Comparison of ENCODE assay signal across 19 cellular contexts in the genomic region with DNA sequence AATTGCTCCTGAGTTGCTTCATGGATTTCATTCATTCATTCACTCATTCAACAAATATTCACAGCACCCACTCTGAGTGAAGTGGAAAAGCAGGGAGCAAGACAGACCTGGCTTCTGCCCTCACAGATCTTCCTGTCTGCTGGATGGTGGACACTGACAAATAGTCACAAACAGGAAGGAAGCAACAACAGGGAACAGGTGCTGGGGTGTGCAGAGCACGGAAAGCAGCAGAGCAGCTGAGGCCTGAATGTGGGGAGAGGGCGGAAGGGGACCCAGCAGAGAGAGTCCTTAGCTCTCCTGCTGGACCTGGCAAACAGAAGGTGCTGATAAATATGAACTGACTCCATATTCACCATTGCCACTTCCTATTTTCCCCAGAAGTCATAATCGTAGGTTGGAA. TPM values are rescaled to one million over a fixed set of nuclear protein-coding genes. Genes with fewer than 3 reads are reported as not detected.
DNase-seq lines count a peak whose midpoint lies in the region; ATAC-seq and TF ChIP-seq lines count a peak whose summit lies in the region.
"Had no signal": no experiment of that assay in that cellular context is flagged by ENCODE, and none has a peak within 500 bp of the region (broad histone marks: within the 10 kb centered on the region; RNA-seq: fewer than 3 reads in every experiment).

No MANE protein-coding gene starts in this region.

- WGBS in right lobe of liver (ENCODE audit: insufficient coverage, low coverage, low lambda C conversion rate, missing lambda C conversion rate), result 78% methylated on average over 3 of the region's 3 CpGs

- no peak for DNase-seq in natural killer cell
- DNase-seq in natural killer cell treated with Interleukin-12 subunit alpha and Interleukin-12 subunit beta and Interleukin-15 and Interleukin-18, amount 100 ng/mL, for 72 hours (ENCODE audit: low spot score), result no peak
- no peak for DNase-seq in T-helper 17 cell
- DNase-seq in mesothelial cell of epicardium (ENCODE audit: low spot score in 2 of 2, unreplicated experiment in 2 of 2), result no peak
- no peak for DNase-seq in upper lobe of right lung
- DNase-seq in GM13976 (ENCODE audit: low spot score), result no peak
- no peak for DNase-seq in right lobe of liver
- DNase-seq: ACHN; activated naive CD4-positive, alpha-beta T cell treated with Interleukin-2 at 50 U/mL for 16 hours; caudate nucleus; left colon; midbrain; NCI-H2107; NCI-H526 treated with DMSO at 0.1 percent for 48 hours; spleen; substantia nigra; uterus had no signal

- TF ChIP-seq CTCF in natural killer cell (IDR thresholded peaks at IDR 0.05), result no peak
- no peak for TF ChIP-seq CTCF in mesothelial cell of epicardium (IDR thresholded peaks at IDR 0.05; ENCODE audit: unreplicated experiment)
- no peak for TF ChIP-seq CTCF in upper lobe of right lung (IDR thresholded peaks at IDR 0.05)
- no peak for TF ChIP-seq CTCF in GM13976 (IDR thresholded peaks at IDR 0.05; ENCODE audit: borderline replicate concordance, control extremely low read depth, extremely low read depth, insufficient read depth, missing control alignments)
- no peak for TF ChIP-seq CTCF in right lobe of liver (IDR thresholded peaks at IDR 0.05)

- no peaks in the 10 kb centered on the region for H3K27me3 Mint-ChIP-seq in natural killer cell (ENCODE audit: low read depth in 2 of 2)
- H3K27me3 Mint-ChIP-seq in natural killer cell treated with Interleukin-12 subunit alpha and Interleukin-12 subunit beta and Interleukin-15 and Interleukin-18, amount 100 ng/mL, for 72 hours, result no peaks in the 10 kb centered on the region
- H3K27me3 Mint-ChIP-seq in T-helper 17 cell, result no peaks in the 10 kb centered on the region
- no peaks in the 10 kb centered on the region for H3K27me3 Mint-ChIP-seq in mesothelial cell of epicardium (ENCODE audit: low read depth)

- H3K36me3 Mint-ChIP-seq in natural killer cell (peaks cover 21% of the 10 kb centered on the region), T-helper 17 cell (ENCODE audit: low read depth) (peaks cover 8% of the 10 kb centered on the region), mesothelial cell of epicardium (peaks cover 24% of the 10 kb centered on the region)
- peaks cover 26% of the 10 kb centered on the region for H3K36me3 Mint-ChIP-seq in natural killer cell treated with Interleukin-12 subunit alpha and Interleukin-12 subunit beta and Interleukin-15 and Interleukin-18, amount 100 ng/mL, for 72 hours

- in situ Hi-C loops in GM13976 (cut with MboI; ENCODE audit: low sequenced_read_pairs, unreplicated experiment), result no loop called here

- no peaks in the 10 kb centered on the region for H3K27me3 ChIP-seq in upper lobe of right lung
- H3K27me3 ChIP-seq in right lobe of liver, result no peaks in the 10 kb centered on the region
- H3K27me3 ChIP-seq: spleen, uterus had no signal

- no peak for TF ChIP-seq POLR2A in right lobe of liver (IDR thresholded peaks at IDR 0.05)

- H3K9me3 ChIP-seq in T-helper 17 cell (ENCODE audit: control insufficient read depth, low read length, poor library complexity, severe bottlenecking) (no peaks in the 10 kb centered on the region), upper lobe of right lung (no peaks in the 10 kb centered on the region), right lobe of liver (no peaks in the 10 kb centered on the region)
- H3K9me3 ChIP-seq: uterus had no signal

- H3K27ac Mint-ChIP-seq in natural killer cell (peak overlapping the region; percentile 15 to 67), T-helper 17 cell (peak overlapping the region; percentile 60), mesothelial cell of epicardium (peak overlapping the region; percentile 28)
- H3K27ac Mint-ChIP-seq in natural killer cell treated with Interleukin-12 subunit alpha and Interleukin-12 subunit beta and Interleukin-15 and Interleukin-18, amount 100 ng/mL, for 72 hours, result peak overlapping the region in 1 of 2 donors; percentile 7

- intact Hi-C loops in natural killer cell (cut with micrococcal nuclease), result no loop called here
- intact Hi-C loops in upper lobe of right lung (cut with DNase I), result no loop called here
- intact Hi-C loops in right lobe of liver (cut with DNase I), result no loop called here

- no peak overlapping the region for H3K4me3 ChIP-seq in upper lobe of right lung
- no peak overlapping the region for H3K4me3 ChIP-seq in right lobe of liver
- H3K4me3 ChIP-seq: spleen, uterus had no signal

- H3K4me1 Mint-ChIP-seq in natural killer cell (peaks cover 63% of the 10 kb centered on the region in 2 donors), T-helper 17 cell (peaks cover 29% of the 10 kb centered on the region), mesothelial cell of epicardium (peaks cover 15% of the 10 kb centered on the region)
- peaks cover 46 to 49% of the 10 kb centered on the region in 2 donors for H3K4me1 Mint-ChIP-seq in natural killer cell treated with Interleukin-12 subunit alpha and Interleukin-12 subunit beta and Interleukin-15 and Interleukin-18, amount 100 ng/mL, for 72 hours (ENCODE audit: low read depth in 2 of 2)

- H3K9me3 Mint-ChIP-seq in natural killer cell (no peaks in the 10 kb centered on the region), mesothelial cell of epicardium (peaks cover 10% of the 10 kb centered on the region)
- H3K9me3 Mint-ChIP-seq in natural killer cell treated with Interleukin-12 subunit alpha and Interleukin-12 subunit beta and Interleukin-15 and Interleukin-18, amount 100 ng/mL, for 72 hours, result no peaks in the 10 kb centered on the region

- no peak overlapping the region for H3K27ac ChIP-seq in upper lobe of right lung
- no peak overlapping the region for H3K27ac ChIP-seq in right lobe of liver
- H3K27ac ChIP-seq: C4-2B, spleen, uterus had no signal

- H3K4me3 Mint-ChIP-seq in natural killer cell (no peak overlapping the region), T-helper 17 cell (no peak overlapping the region), mesothelial cell of epicardium (no peak overlapping the region)
- H3K4me3 Mint-ChIP-seq in natural killer cell treated with Interleukin-12 subunit alpha and Interleukin-12 subunit beta and Interleukin-15 and Interleukin-18, amount 100 ng/mL, for 72 hours, result no peak overlapping the region

- ATAC-seq in natural killer cell, result no peak
- ATAC-seq in natural killer cell treated with Interleukin-12 subunit alpha and Interleukin-12 subunit beta and Interleukin-15 and Interleukin-18, amount 100 ng/mL, for 72 hours, result no peak
- ATAC-seq in T-helper 17 cell, result no peak
- no peak for ATAC-seq in upper lobe of right lung
- ATAC-seq in GM18511 (IDR thresholded peaks at IDR 0.05; ENCODE audit: unreplicated experiment), result no peak
- ATAC-seq in right lobe of liver, result no peak
- ATAC-seq: left colon had no signal

- H3K36me3 ChIP-seq in upper lobe of right lung (peaks cover 28% of the 10 kb centered on the region), right lobe of liver (peaks cover 0 to 4% (median 2%) of the 10 kb centered on the region in 4 donors)
- H3K36me3 ChIP-seq: uterus had no signal

- H3K4me1 ChIP-seq in upper lobe of right lung (peaks cover 15% of the 10 kb centered on the region), right lobe of liver (peaks cover 0 to 8% (median 4%) of the 10 kb centered on the region in 4 donors)
- H3K4me1 ChIP-seq: uterus had no signal

RNA-seq across cellular contexts. Expression of a gene that starts 54.4 kb away (rescaled TPM):
- total RNA-seq in natural killer cell (100 to 1,000 TPM; 111 to 160 (median 137) TPM), T-helper 17 cell (10 to 100 TPM; 38.2 to 47.6 TPM), mesothelial cell of epicardium (47.4 to 49.3 TPM (median 47.7 TPM) in 3 replicates), upper lobe of right lung (90.3 TPM), right lobe of liver (10 to 100 TPM; 24.7 to 42.0 (median 28.8) TPM)
- total RNA-seq in natural killer cell treated with Interleukin-12 subunit alpha and Interleukin-12 subunit beta and Interleukin-15 and Interleukin-18, amount 100 ng/mL, for 72 hours, result 10 to 100 TPM; 80.6 to 96.7 TPM

RNA-seq across cellular contexts. Expression of a gene that starts 54.9 kb away (rescaled TPM):
- total RNA-seq in natural killer cell (100 to 1,000 TPM; 155 to 168 (median 165) TPM), T-helper 17 cell (100 to 1,000 TPM; 138 to 141 TPM), mesothelial cell of epicardium (65.1 to 71.9 TPM (median 67.9 TPM) in 3 replicates), upper lobe of right lung (48.7 TPM), right lobe of liver (10 to 100 TPM; 11.8 to 23.4 (median 15.4) TPM)
- total RNA-seq in natural killer cell treated with Interleukin-12 subunit alpha and Interleukin-12 subunit beta and Interleukin-15 and Interleukin-18, amount 100 ng/mL, for 72 hours, result 100 to 1,000 TPM in 1 of 2 donors, 10 to 100 TPM in 1; 78.6 to 105 TPM
